In genomic region chr14:91689608-91690007, GRCh38 we compare ENCODE assay signal across 33 cellular contexts. TPM values are rescaled to one million over a fixed set of nuclear protein-coding genes. Genes with fewer than 3 reads are reported as not detected.
"Had no signal": no experiment of that assay in that cellular context is flagged by ENCODE, and none has a peak within 500 bp of the region (broad histone marks: within the 10 kb centered on the region; RNA-seq: fewer than 3 reads in every experiment).

No MANE protein-coding gene starts in this region.

- H3K4me3 Mint-ChIP-seq: naive B cell; naive thymus-derived CD8-positive, alpha-beta T cell; natural killer cell treated with Interleukin-12 subunit alpha and Interleukin-12 subunit beta and Interleukin-15 and Interleukin-18, amount 100 ng/mL, for 72 hours; nephron progenitor cell; neural crest cell; stimulated activated memory B cell treated with anti-CD40 and anti-IgM and Interleukin-4, amounts not matched to agents 10 μg/mL and 1 μg/mL and 100 μg/mL, for 72 hours; stimulated activated naive CD8-positive, alpha-beta T cell treated with anti-CD3 and anti-CD28 coated beads, Interleukin-15, amount 100 ng/mL, for 72 hours; type B pancreatic cell had no signal

- H3K9me3 ChIP-seq: neutrophil, pancreas, psoas muscle, testis, tibial artery, transverse colon, vagina had no signal

- H3K4me2 ChIP-seq: smooth muscle cell had no signal

- H3K27me3 ChIP-seq: neutrophil, pancreas, spleen, suprapubic skin, testis, tibial artery, transverse colon, vagina had no signal

- H3K27me3 Mint-ChIP-seq: naive thymus-derived CD8-positive, alpha-beta T cell; progenitor cell of endocrine pancreas; stimulated activated naive CD8-positive, alpha-beta T cell treated with anti-CD3 and anti-CD28 coated beads, Interleukin-15, amount 100 ng/mL, for 72 hours; type B pancreatic cell had no signal

- H3K9me3 Mint-ChIP-seq: natural killer cell treated with Interleukin-12 subunit alpha and Interleukin-12 subunit beta and Interleukin-15 and Interleukin-18, amount 100 ng/mL, for 72 hours had no signal

- H3K4me1 ChIP-seq: pancreas, psoas muscle, spleen, suprapubic skin, testis, tibial artery, transverse colon, vagina had no signal

- H3K27ac ChIP-seq: neutrophil, pancreas, psoas muscle, skin epidermis, spleen, suprapubic skin, testis, tibial artery, transverse colon, vagina had no signal

- H3K36me3 ChIP-seq: neutrophil, pancreas, spleen, suprapubic skin, transverse colon, vagina had no signal

- ATAC-seq: naive thymus-derived CD8-positive, alpha-beta T cell; natural killer cell treated with Interleukin-12 subunit alpha and Interleukin-12 subunit beta and Interleukin-15 and Interleukin-18, amount 100 ng/mL, for 72 hours; pancreas; psoas muscle; right cardiac atrium; sciatic nerve; stimulated activated memory B cell treated with anti-CD40 and anti-IgM and Interleukin-4, amounts not matched to agents 10 μg/mL and 1 μg/mL and 100 μg/mL, for 72 hours; stimulated activated naive CD8-positive, alpha-beta T cell treated with anti-CD3 and anti-CD28 coated beads, Interleukin-15, amount 100 ng/mL, for 72 hours; stimulated activated naive CD8-positive, alpha-beta T cell treated with anti-CD3 and anti-CD28 coated beads, Interleukin-15, Interleukin-2, amounts not matched to agents 100 U/mL and 50 U/mL, for 24 hours had no signal

- H3K4me3 ChIP-seq: pancreas, psoas muscle, skin epidermis, smooth muscle cell, spleen, suprapubic skin, testis, tibial artery, transverse colon, vagina had no signal

- H3K36me3 Mint-ChIP-seq: natural killer cell treated with Interleukin-12 subunit alpha and Interleukin-12 subunit beta and Interleukin-15 and Interleukin-18, amount 100 ng/mL, for 72 hours; type B pancreatic cell had no signal

- H3K4me1 Mint-ChIP-seq: naive B cell; naive thymus-derived CD8-positive, alpha-beta T cell; nephron progenitor cell; neural crest cell; stimulated activated memory B cell treated with anti-CD40 and anti-IgM and Interleukin-4, amounts not matched to agents 10 μg/mL and 1 μg/mL and 100 μg/mL, for 72 hours; stimulated activated naive CD8-positive, alpha-beta T cell treated with anti-CD3 and anti-CD28 coated beads, Interleukin-15, amount 100 ng/mL, for 72 hours had no signal

- FAIRE-seq: pancreas, urothelium cell line had no signal

- DNase-seq: naive B cell; naive thymus-derived CD8-positive, alpha-beta T cell; nephron progenitor cell; nucleus accumbens; pancreas; psoas muscle; right cardiac atrium; spleen; stimulated activated CD4-positive, alpha-beta T cell treated with anti-CD3 and anti-CD28 coated beads, Interleukin-12 subunit alpha, Interleukin-12 subunit beta, amount 100 ng/mL, for 4 hours; stimulated activated CD4-positive, alpha-beta T cell treated with anti-CD3 and anti-CD28 coated beads, Interleukin-1b, Interleukin-23, amount 100 ng/mL, for 48 hours; stimulated activated CD4-positive, alpha-beta T cell treated with anti-CD3 and anti-CD28 coated beads, Interleukin-4, amount 100 ng/mL, for 1 hour; stimulated activated CD4-positive, alpha-beta T cell treated with anti-CD3 and anti-CD28 coated beads, Interleukin-4, amount 100 ng/mL, for 4 hours; stimulated activated CD8-positive, alpha-beta memory T cell treated with anti-CD3 and anti-CD28 coated beads, Interleukin-4, amount 100 ng/mL, for 48 hours; stimulated activated naive CD4-positive, alpha-beta T cell; stimulated activated naive CD8-positive, alpha-beta T cell treated with anti-CD3 and anti-CD28 coated beads, Interleukin-15, amount 100 ng/mL, for 72 hours; stimulated activated naive CD8-positive, alpha-beta T cell treated with anti-CD3 and anti-CD28 coated beads, Interleukin-15, Interleukin-2, amounts not matched to agents 100 U/mL and 50 U/mL, for 24 hours; substantia nigra; testis; tibial artery; transverse colon had no signal

- H3K27ac Mint-ChIP-seq: naive thymus-derived CD8-positive, alpha-beta T cell; natural killer cell treated with Interleukin-12 subunit alpha and Interleukin-12 subunit beta and Interleukin-15 and Interleukin-18, amount 100 ng/mL, for 72 hours; nephron progenitor cell; progenitor cell of endocrine pancreas; stimulated activated memory B cell treated with anti-CD40 and anti-IgM and Interleukin-4, amounts not matched to agents 10 μg/mL and 1 μg/mL and 100 μg/mL, for 72 hours; type B pancreatic cell had no signal

RNA-seq across cellular contexts. Expression of gene CATSPERB, which starts 42.3 kb away (rescaled TPM):
- total RNA-seq: neural crest cell, osteocyte had no signal
- polyA plus RNA-seq: smooth muscle cell had no signal
